In the genomic region with DNA sequence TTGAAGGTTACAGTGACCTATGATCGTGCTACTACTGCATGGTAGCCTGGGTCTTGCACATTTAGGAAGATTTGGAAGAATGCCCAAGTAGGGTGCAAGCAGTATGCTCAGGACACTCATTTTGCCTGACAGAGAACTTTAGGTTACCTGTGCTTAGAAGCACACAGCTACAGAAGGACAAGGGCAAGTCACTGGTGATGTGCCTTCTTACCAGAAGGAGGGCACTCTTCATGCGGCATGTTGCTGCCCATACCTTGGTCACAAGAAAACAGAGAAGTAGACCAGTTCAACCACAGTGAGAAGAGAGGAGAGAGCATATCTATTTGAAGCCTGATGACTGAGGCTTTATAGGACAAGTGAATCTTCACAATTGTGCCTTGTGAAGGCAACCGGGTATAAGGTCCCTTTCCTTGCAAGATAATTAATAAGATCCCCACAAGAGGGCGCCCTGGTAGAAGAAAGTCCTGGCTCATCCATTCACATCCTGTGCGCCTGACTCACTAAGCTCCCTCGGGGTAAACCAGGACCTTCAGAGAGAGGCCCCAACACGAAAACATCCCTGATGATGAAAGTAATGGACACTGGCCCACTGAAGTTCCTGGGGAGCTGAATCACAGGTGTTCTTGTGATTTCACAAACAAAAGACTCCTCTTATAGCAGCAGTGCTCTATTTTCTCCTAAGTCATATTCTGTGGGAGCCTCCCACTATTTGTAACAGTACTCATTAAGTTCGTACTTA, we compare ENCODE assay signal across 8 cellular contexts. TPM values are rescaled to one million over a fixed set of nuclear protein-coding genes. Genes with fewer than 3 reads are reported as not detected.
DNase-seq lines count a peak whose midpoint lies in the region; ATAC-seq, FAIRE-seq and TF ChIP-seq lines count a peak whose summit lies in the region.

No MANE protein-coding gene starts in this region.

- H3K79me2 ChIP-seq in mammary epithelial cell (ENCODE audit: insufficient read depth, low read length) (no peaks in the 10 kb centered on the region), keratinocyte (ENCODE audit: control insufficient read depth, insufficient read depth, low read length) (no peaks in the 10 kb centered on the region)

- H3K9me3 ChIP-seq in mammary epithelial cell (replicated peaks; ENCODE audit: insufficient read depth, low read length): no peaks in the 10 kb centered on the region
- no peaks in the 10 kb centered on the region for H3K9me3 ChIP-seq in keratinocyte (ENCODE audit: control insufficient read depth, low read depth, low read length)

- DNase-seq in ACHN (peak; percentile 76), NCI-H2107 (lab: John Stamatoyannopoulos, UW) (peak; percentile 70), mammary epithelial cell (peak; percentile 98), keratinocyte (ENCODE audit: low read depth, low spot score) (peak; percentile 96)
- peak; percentile 32 to 40 for DNase-seq in stimulated activated CD4-positive, alpha-beta T cell treated with anti-CD3 and anti-CD28 coated beads, Interleukin-1b, Interleukin-23, amount 100 ng/mL, for 1 hour (ENCODE audit: low read depth in 2 of 2)

- H3K9ac ChIP-seq in mammary epithelial cell (ENCODE audit: insufficient read depth, low read length): no peak overlapping the region
- peak overlapping the region; percentile 49 for H3K9ac ChIP-seq in keratinocyte (ENCODE audit: control insufficient read depth, extremely low read depth, insufficient read depth, low read length)

- H3K27ac ChIP-seq in VCaP: no peak overlapping the region
- H3K27ac ChIP-seq in mammary epithelial cell (ENCODE audit: insufficient read depth, low read depth, low read length): peak overlapping the region; percentile 73
- peak overlapping the region; percentile 77 for H3K27ac ChIP-seq in keratinocyte (ENCODE audit: control insufficient read depth, insufficient read depth, low read length)

- FAIRE-seq in keratinocyte (lab: Jason Lieb, UNC): peak; percentile 98

- peak; percentile 86 for ATAC-seq in GM18517 (IDR thresholded peaks at IDR 0.05; ENCODE audit: unreplicated experiment)
- ATAC-seq in HG03025 (IDR thresholded peaks at IDR 0.05; ENCODE audit: low FRiP score, unreplicated experiment): peak; percentile 94

- H3K4me3 ChIP-seq in mammary epithelial cell (replicated peaks in 1 of 3; ENCODE audit: insufficient read depth in 1 of 3, low read depth in 2 of 3, low read length in 3 of 3): no peak overlapping the region
- H3K4me3 ChIP-seq in keratinocyte (ENCODE audit: control insufficient read depth in 2 of 3, extremely low read depth in 1 of 3, insufficient read depth in 2 of 3, low read depth in 1 of 3, low read length in 3 of 3): no peak overlapping the region

- dilution Hi-C loops in mammary epithelial cell (cut with HindIII; ENCODE audit: low sequenced_read_pairs) (no loop called here), keratinocyte (cut with MboI; ENCODE audit: extremely low pct_ligation_motif_present, low sequenced_read_pairs) (no loop called here)

- peaks cover 4% of the 10 kb centered on the region for H3K9me1 ChIP-seq in keratinocyte (ENCODE audit: control insufficient read depth, extremely low read depth, insufficient read depth, low read length)

- in situ Hi-C loops in ACHN (cut with HindIII; ENCODE audit: low pct_ligation_motif_present, low pct_unique_long_range_greater_than_20kb, low sequenced_read_pairs) (no loop called here), mammary epithelial cell (cut with MboI; ENCODE audit: low sequenced_read_pairs in 2 of 2) (loop anchor here in 1 of 2 donors (10.0 kb wide), 1 partner anchor 204 kb away; a partner anchor contains a TSS)

- H3K4me1 ChIP-seq in mammary epithelial cell (ENCODE audit: insufficient read depth, low read length) (peaks cover 13% of the 10 kb centered on the region), keratinocyte (ENCODE audit: control insufficient read depth, extremely low read depth, insufficient read depth, low read length) (peaks cover 24% of the 10 kb centered on the region)

- 19% methylated on average over 6 of the region's 8 CpGs for WGBS in mammary epithelial cell (ENCODE audit: low coverage, missing lambda C conversion rate)

- CTCF ChIA-PET in mammary epithelial cell (lab: Charles Lee; ENCODE audit: low non-redundant PET): interaction anchor here (0.5 to 1.1 kb wide), 11 partner anchors 19 to 685 kb away, joined by 3 to 13 read pairs (median 3); a partner anchor contains a TSS

- no peaks in the 10 kb centered on the region for H3K36me3 ChIP-seq in mammary epithelial cell (ENCODE audit: insufficient read depth, low read length)
- H3K36me3 ChIP-seq in keratinocyte (ENCODE audit: control insufficient read depth in 2 of 2, extremely low read depth in 1 of 2, insufficient read depth in 2 of 2, low read length in 2 of 2): no peaks in the 10 kb centered on the region

- H2AFZ ChIP-seq in mammary epithelial cell (ENCODE audit: low read depth, low read length): peak overlapping the region; percentile 28
- H2AFZ ChIP-seq in keratinocyte (ENCODE audit: control insufficient read depth, low read length): no peak overlapping the region

- TF ChIP-seq CTCF in VCaP (conservative IDR thresholded peaks at IDR 0.05): peak; percentile 72
- TF ChIP-seq CTCF in mammary epithelial cell (conservative IDR thresholded peaks at IDR 0.05 in 1 of 2, IDR thresholded peaks at IDR 0.05 in 1 of 2; ENCODE audit: extremely low read depth in 1 of 2, insufficient read depth in 1 of 2, low read depth in 1 of 2, low read length in 2 of 2): peak; percentile 45 to 51
- peak; percentile 56 to 62 (median 59) for TF ChIP-seq CTCF in keratinocyte (optimal IDR thresholded peaks at IDR 0.05 in 1 of 3, IDR thresholded peaks at IDR 0.05 in 1 of 3, conservative IDR thresholded peaks at IDR 0.05 in 1 of 3; ENCODE audit: extremely low read depth in 1 of 3, insufficient read depth in 2 of 3, low read length in 3 of 3)

- H3K4me2 ChIP-seq in mammary epithelial cell (ENCODE audit: insufficient read depth, low read depth, low read length): peak overlapping the region; percentile 44
- H3K4me2 ChIP-seq in keratinocyte (ENCODE audit: control insufficient read depth, extremely low read depth, insufficient read depth, low read depth, low read length): peak overlapping the region; percentile 74

- BruUV-seq in mammary epithelial cell (replicated peaks; lab: Mats Ljungman, UMichigan): no TSS peak

- H4K20me1 ChIP-seq in mammary epithelial cell (ENCODE audit: insufficient read depth, low read length): no peaks in the 10 kb centered on the region
- no peaks in the 10 kb centered on the region for H4K20me1 ChIP-seq in keratinocyte (ENCODE audit: control insufficient read depth, extremely low read depth, insufficient read depth, low read length)

- intact Hi-C loops in mammary epithelial cell (cut with micrococcal nuclease): loop anchor here (1.0 to 10.0 kb wide), 6 partner anchors 131 to 597 kb away; a partner anchor contains a TSS

- H3K27me3 ChIP-seq in mammary epithelial cell (ENCODE audit: insufficient read depth, low read length) (no peaks in the 10 kb centered on the region), keratinocyte (ENCODE audit: control insufficient read depth, extremely low read depth, insufficient read depth, low read length) (no peaks in the 10 kb centered on the region)

RNA-seq across cellular contexts. Expression of a gene that starts 38.1 kb away (rescaled TPM):
- 10 to 100 TPM; 52.8 to 95.9 TPM for total RNA-seq in mammary epithelial cell
- polyA plus RNA-seq in mammary epithelial cell (32.8 TPM), keratinocyte (45.3 to 86.4 TPM (median 60.1 TPM) in 3 replicates)
- polyA minus RNA-seq in mammary epithelial cell (90.4 TPM), keratinocyte (30.2 to 59.1 TPM (median 34.4 TPM) in 3 replicates)
- 13.3 TPM for polyA plus RNA-seq in keratinocyte (2011; ENCODE audit: low read depth)
- 28.3 and 50.0 TPM in 2 replicates for polyA plus RNA-seq in keratinocyte (2011; cell fraction: cytosol; rRNA removed)
- polyA plus RNA-seq in keratinocyte (2011; cell fraction: nucleus; rRNA removed): 64.2 and 94.2 TPM in 2 replicates
- polyA plus RNA-seq in keratinocyte (2012; ENCODE audit: low replicate concordance): 25.0 and 51.5 TPM in 2 replicates
- 51.8 TPM for polyA minus RNA-seq in keratinocyte (2011; cell fraction: cytosol; rRNA and poly(A)+ RNA removed)
- polyA minus RNA-seq in keratinocyte (2011; cell fraction: nucleus; rRNA and poly(A)+ RNA removed): 39.8 and 57.6 TPM in 2 replicates

Comparison
In these comparisons a context has a peak if more than half of its experiments do, and no peak if none do; other contexts are left out.
1. DNase-seq: peak in every context shown above with its lines; median percentile 98 in mammary epithelial cell; 96 in keratinocyte; 76 in ACHN; 70 in NCI-H2107; 36 in stimulated activated CD4-positive, alpha-beta T cell treated with anti-CD3 and anti-CD28 coated beads, Interleukin-1b, Interleukin-23, amount 100 ng/mL, for 1 hour.